ENCODE assay signal across 8 cellular contexts in genomic region chr2:219544567-219544966, GRCh38. TPM values are rescaled to one million over a fixed set of nuclear protein-coding genes. Genes with fewer than 3 reads are reported as not detected.
DNase-seq lines count a peak whose midpoint lies in the region; ATAC-seq and TF ChIP-seq lines count a peak whose summit lies in the region.

No MANE protein-coding gene starts in this region.

- H2BK5ac ChIP-seq in trophoblast cell (ENCODE audit: low read depth, low read length, poor library complexity) = no peak overlapping the region

- H3K9ac ChIP-seq in NT2/D1 (ENCODE audit: insufficient read length, low read depth) = peak overlapping the region; percentile 71
- H3K9ac ChIP-seq in endodermal cell (ENCODE audit: extremely low read depth, low read length, poor library complexity, severe bottlenecking) = no peak overlapping the region
- H3K9ac ChIP-seq in trophoblast cell (ENCODE audit: low read length) = no peak overlapping the region

- H4K91ac ChIP-seq in trophoblast cell (ENCODE audit: low read depth, low read length) = no peak overlapping the region

- H3K4me3 Mint-ChIP-seq in CD8-positive, alpha-beta memory T cell = peak overlapping the region; percentile 76 to 86 (median 81)
- H3K4me3 Mint-ChIP-seq in endodermal cell = peak overlapping the region; percentile 71

- peaks cover 0 to 7% (median 2%) of the 10 kb centered on the region in 3 donors for H3K36me3 Mint-ChIP-seq in CD8-positive, alpha-beta memory T cell
- H3K36me3 Mint-ChIP-seq in endodermal cell (ENCODE audit: low read depth) = peaks cover 19% of the 10 kb centered on the region

- H3K9me3 ChIP-seq in CD8-positive, alpha-beta memory T cell (ENCODE audit: low read length) = no peaks in the 10 kb centered on the region
- H3K9me3 ChIP-seq in NT2/D1 (ENCODE audit: insufficient read depth, low read length) = no peaks in the 10 kb centered on the region
- no peaks in the 10 kb centered on the region for H3K9me3 ChIP-seq in endodermal cell (ENCODE audit: control insufficient read depth, low read length)
- no peaks in the 10 kb centered on the region for H3K9me3 ChIP-seq in trophoblast cell (ENCODE audit: insufficient read depth, low read depth, low read length)

- H3K4ac ChIP-seq in trophoblast cell (ENCODE audit: low read depth, low read length) = no peak overlapping the region

- POLR2A ChIA-PET in CD8-positive, alpha-beta memory T cell (lab: Charles Lee) = interaction anchor here (0.8 kb wide), 1 partner anchor 237 kb away, joined by 3 read pairs; no protein-coding TSS in a partner anchor

- H3K18ac ChIP-seq in trophoblast cell (ENCODE audit: low read length) = no peak overlapping the region

- no peak for TF ChIP-seq CTCF in endodermal cell (conservative IDR thresholded peaks at IDR 0.05)

- H2AK5ac ChIP-seq in trophoblast cell (ENCODE audit: low read length) = no peak overlapping the region

- H3K27me3 Mint-ChIP-seq in CD8-positive, alpha-beta memory T cell = peaks cover 4 to 22% of the 10 kb centered on the region in 2 donors
- H3K27me3 Mint-ChIP-seq in endodermal cell (ENCODE audit: insufficient read depth) = peaks cover 41% of the 10 kb centered on the region

- 62 to 64% methylated on average over 8 to 9 of the region's 9 CpGs for WGBS in endodermal cell (ENCODE audit: insufficient coverage in 1 of 2, insufficient read length in 1 of 2), 2 experiments
- WGBS in trophoblast cell (ENCODE audit: extremely low coverage, insufficient coverage, insufficient read length) = no CpG with 5 or more reads among the region's 9 CpGs

- H4K12ac ChIP-seq in trophoblast cell (ENCODE audit: low read depth, low read length) = no peak overlapping the region

- H3K27ac Mint-ChIP-seq in CD8-positive, alpha-beta memory T cell = peak overlapping the region in 7 of 8 donors; percentile 64 to 90 (median 84)
- H3K27ac Mint-ChIP-seq in endodermal cell = peak overlapping the region; percentile 66

- no peak overlapping the region for H2BK120ac ChIP-seq in trophoblast cell (ENCODE audit: insufficient read depth, low read length, poor library complexity)

- H3K4me3 ChIP-seq in CD8-positive, alpha-beta memory T cell (ENCODE audit: low read length) = no peak overlapping the region
- H3K4me3 ChIP-seq in NT2/D1 (ENCODE audit: insufficient read length, low read depth) (peak overlapping the region; percentile 88), endodermal cell (ENCODE audit: low read length) (peak overlapping the region; percentile 89), trophoblast cell (ENCODE audit: low read depth, low read length) (no peak overlapping the region)

- no peaks in the 10 kb centered on the region for H3K36me3 ChIP-seq in CD8-positive, alpha-beta memory T cell (ENCODE audit: insufficient read depth, low read length)
- peaks cover 46% of the 10 kb centered on the region for H3K36me3 ChIP-seq in NT2/D1 (ENCODE audit: insufficient read depth, insufficient read length, low read length)
- H3K36me3 ChIP-seq in endodermal cell (ENCODE audit: control insufficient read depth, insufficient read depth, low read length) = peaks cover 19% of the 10 kb centered on the region
- peaks cover 19 to 20% of the 10 kb centered on the region in 2 experiments for H3K36me3 ChIP-seq in trophoblast cell (ENCODE audit: control insufficient read depth in 1 of 2, insufficient read depth in 2 of 2, low read length in 2 of 2)

- ATAC-seq in HG03196 (IDR thresholded peaks at IDR 0.05; ENCODE audit: unreplicated experiment) (no peak), GM21825 (IDR thresholded peaks at IDR 0.05; ENCODE audit: unreplicated experiment) (no peak), GM18870 (IDR thresholded peaks at IDR 0.05; ENCODE audit: unreplicated experiment) (no peak)

- peaks cover 18% of the 10 kb centered on the region for H3K4me1 ChIP-seq in CD8-positive, alpha-beta memory T cell (ENCODE audit: insufficient read depth, low read length)
- H3K4me1 ChIP-seq in NT2/D1 (ENCODE audit: insufficient read depth, insufficient read length) = peaks cover 8% of the 10 kb centered on the region
- H3K4me1 ChIP-seq in endodermal cell (ENCODE audit: control insufficient read depth, insufficient read depth, low read length) = peaks cover 3% of the 10 kb centered on the region
- peaks cover 4 to 16% of the 10 kb centered on the region in 2 experiments for H3K4me1 ChIP-seq in trophoblast cell (ENCODE audit: control insufficient read depth in 1 of 2, insufficient read depth in 2 of 2, low read length in 2 of 2)

- H3K9me3 Mint-ChIP-seq in CD8-positive, alpha-beta memory T cell = no peaks in the 10 kb centered on the region
- H3K9me3 Mint-ChIP-seq in endodermal cell = no peaks in the 10 kb centered on the region

- DNase-seq in CD8-positive, alpha-beta memory T cell = no peak
- DNase-seq in NT2/D1 (ENCODE audit: low read depth, low spot score) = no peak
- DNase-seq in endodermal cell = no peak
- DNase-seq in trophoblast cell = no peak
- no peak for DNase-seq in ACHN

- H3K4me1 Mint-ChIP-seq in CD8-positive, alpha-beta memory T cell = peaks cover 22 to 30% (median 27%) of the 10 kb centered on the region in 3 donors
- H3K4me1 Mint-ChIP-seq in endodermal cell = peaks cover 12% of the 10 kb centered on the region

- peaks cover 8% of the 10 kb centered on the region for H3K79me2 ChIP-seq in trophoblast cell (ENCODE audit: control insufficient read depth, insufficient read depth, low read length, poor library complexity)

- no peak overlapping the region for H2AFZ ChIP-seq in trophoblast cell (ENCODE audit: insufficient read depth, low read length, poor library complexity)

- peaks cover 7% of the 10 kb centered on the region for H3K79me1 ChIP-seq in trophoblast cell (ENCODE audit: low read length)

- H3K4me2 ChIP-seq in trophoblast cell (ENCODE audit: low read length) = peak overlapping the region; percentile 96

- no peak overlapping the region for H3K23ac ChIP-seq in trophoblast cell (ENCODE audit: low read length)

- in situ Hi-C loops in ACHN (cut with HindIII; ENCODE audit: low pct_ligation_motif_present, low pct_unique_long_range_greater_than_20kb, low sequenced_read_pairs) = no loop called here

- no peak overlapping the region for H3K27ac ChIP-seq in CD8-positive, alpha-beta memory T cell (ENCODE audit: low read depth, low read length)
- H3K27ac ChIP-seq in endodermal cell (ENCODE audit: low read depth, low read length) (no peak overlapping the region), trophoblast cell (ENCODE audit: low read depth, low read length) (no peak overlapping the region)

- H2BK12ac ChIP-seq in trophoblast cell (ENCODE audit: low read length) = no peak overlapping the region

- no peak overlapping the region for H4K8ac ChIP-seq in trophoblast cell (ENCODE audit: low read depth, low read length)

- no peaks in the 10 kb centered on the region for H3K27me3 ChIP-seq in CD8-positive, alpha-beta memory T cell (ENCODE audit: insufficient read depth, low read length, poor library complexity, severe bottlenecking)
- peaks cover 45% of the 10 kb centered on the region for H3K27me3 ChIP-seq in NT2/D1 (ENCODE audit: insufficient read depth, insufficient read length)
- H3K27me3 ChIP-seq in endodermal cell (ENCODE audit: control insufficient read depth, insufficient read depth, low read length, poor library complexity, severe bottlenecking) = peaks cover 13% of the 10 kb centered on the region
- H3K27me3 ChIP-seq in trophoblast cell (ENCODE audit: insufficient read depth, low read length) = no peaks in the 10 kb centered on the region

- H3K14ac ChIP-seq in trophoblast cell (ENCODE audit: low read length) = no peak overlapping the region

- CTCF ChIA-PET in CD8-positive, alpha-beta memory T cell (lab: Charles Lee) = interaction anchor here (0.8 to 6.7 kb wide), 5 partner anchors 9 to 97 kb away, joined by 3 to 44 read pairs (median 12); no protein-coding TSS in a partner anchor

RNA-seq across cellular contexts. Expression of gene TMEM198, which starts 0.7 kb away (rescaled TPM):
- total RNA-seq in CD8-positive, alpha-beta memory T cell = 1 to 10 TPM; 5.2 to 6.0 TPM
- not detected for polyA plus RNA-seq in CD8-positive, alpha-beta memory T cell
- 1 to 10 TPM; 2.6 to 3.9 TPM for total RNA-seq in endodermal cell
- 9.6 TPM for polyA plus RNA-seq in endodermal cell (2013, experiment 1 of 2)
- 5.3 TPM for polyA plus RNA-seq in endodermal cell (2013, experiment 2 of 2)
- 5.0 and 5.5 TPM in 2 replicates for polyA plus RNA-seq in trophoblast cell (2013)

RNA-seq across cellular contexts. Expression of gene CHPF, which starts 1.0 kb away (rescaled TPM):
- 10 to 100 TPM; 32.9 to 36.5 TPM for total RNA-seq in CD8-positive, alpha-beta memory T cell
- 8.7 TPM for polyA plus RNA-seq in CD8-positive, alpha-beta memory T cell
- total RNA-seq in endodermal cell = 10 to 100 TPM; 51.2 to 54.0 TPM
- polyA plus RNA-seq in endodermal cell (2013, experiment 1 of 2) = 26.1 TPM
- polyA plus RNA-seq in endodermal cell (2013, experiment 2 of 2) = 31.2 TPM
- 150 and 167 TPM in 2 replicates for polyA plus RNA-seq in trophoblast cell (2013)

RNA-seq across cellular contexts. Expression of gene OBSL1, which starts 26.8 kb away (rescaled TPM):
- under 1 TPM; 0.48 to 0.69 TPM for total RNA-seq in CD8-positive, alpha-beta memory T cell
- not detected for polyA plus RNA-seq in CD8-positive, alpha-beta memory T cell
- 100 to 1,000 TPM; 156 to 162 TPM for total RNA-seq in endodermal cell
- 93.4 TPM for polyA plus RNA-seq in endodermal cell (2013, experiment 1 of 2)
- 95.4 TPM for polyA plus RNA-seq in endodermal cell (2013, experiment 2 of 2)
- 155 and 158 TPM in 2 replicates for polyA plus RNA-seq in trophoblast cell (2013)

RNA-seq across cellular contexts. Expression of gene INHA, which starts 27.5 kb away (rescaled TPM):
- total RNA-seq in CD8-positive, alpha-beta memory T cell = not detected
- not detected for polyA plus RNA-seq in CD8-positive, alpha-beta memory T cell
- total RNA-seq in endodermal cell = 1 to 10 TPM in 1 of 2 donors, under 1 TPM in 1; 0.48 to 1.5 TPM
- 0.61 TPM for polyA plus RNA-seq in endodermal cell (2013, experiment 1 of 2)
- polyA plus RNA-seq in endodermal cell (2013, experiment 2 of 2) = 0.75 TPM
- polyA plus RNA-seq in trophoblast cell (2013) = 24.7 and 27.9 TPM in 2 replicates

RNA-seq across cellular contexts. Expression of gene ASIC4, which starts 30.3 kb away (rescaled TPM):
- not detected for total RNA-seq in CD8-positive, alpha-beta memory T cell
- polyA plus RNA-seq in CD8-positive, alpha-beta memory T cell = not detected
- under 1 TPM; 0.29 to 1.00 TPM for total RNA-seq in endodermal cell
- polyA plus RNA-seq in endodermal cell (2013, experiment 1 of 2) = 2.0 TPM
- 1.4 TPM for polyA plus RNA-seq in endodermal cell (2013, experiment 2 of 2)
- 0.22 and 0.23 TPM in 2 replicates for polyA plus RNA-seq in trophoblast cell (2013)

Comparison
In these comparisons a context has a peak if more than half of its experiments do, and no peak if none do; other contexts are left out.
1. H3K4me3 ChIP-seq: peak in NT2/D1 (single experiment) and endodermal cell (single experiment); none in CD8-positive, alpha-beta memory T cell (single experiment) and trophoblast cell (single experiment).
2. RNA of gene OBSL1, which starts 26.8 kb away (total RNA-seq): 156 to 162 TPM in endodermal cell; 0.48 to 0.69 TPM in CD8-positive, alpha-beta memory T cell; every median in the first group is over 10 times any median in the second.